Comparison of ENCODE assay signal across 23 cellular contexts in the genomic region with DNA sequence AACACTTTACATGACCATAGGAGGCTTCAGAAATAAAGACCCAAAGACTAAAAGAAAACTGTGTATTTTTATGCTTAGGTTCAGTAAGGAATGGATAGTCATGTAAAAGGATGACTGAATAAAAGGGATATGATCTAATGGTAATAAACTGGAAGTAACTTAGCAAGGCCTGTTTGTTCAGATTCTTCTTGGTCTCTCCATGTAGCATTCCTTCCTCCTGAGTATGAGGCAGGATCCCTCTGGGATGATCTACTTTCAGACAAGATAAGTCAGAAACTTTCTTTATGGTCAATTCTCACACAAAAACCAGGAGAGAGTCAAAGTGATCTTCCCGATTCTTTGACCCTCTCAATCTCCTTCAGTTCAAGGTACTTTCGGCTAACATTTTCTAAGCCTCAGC.
DNase-seq lines count a peak whose midpoint lies in the region; ATAC-seq and TF ChIP-seq lines count a peak whose summit lies in the region.
"Had no signal": no experiment of that assay in that cellular context is flagged by ENCODE, and none has a peak within 500 bp of the region (broad histone marks: within the 10 kb centered on the region; RNA-seq: fewer than 3 reads in every experiment).

No MANE protein-coding gene starts in this region.

- CTCF ChIA-PET in AG04449 (lab: Yijun Ruan, JAX), result no interaction called here

- peak overlapping the region; percentile 44 for H3K27ac ChIP-seq in GM23248
- peak overlapping the region; percentile 59 for H3K27ac ChIP-seq in mesenchymal stem cell (ENCODE audit: low read length, poor library complexity, severe bottlenecking)
- H3K27ac ChIP-seq in Karpas-422 (ENCODE audit: low read length), result no peak overlapping the region
- H3K27ac ChIP-seq: esophagus muscularis mucosa, neutrophil had no signal

- no peak overlapping the region for H3K18ac ChIP-seq in mesenchymal stem cell (ENCODE audit: low read depth in 1 of 2, low read length in 2 of 2)

- H3K4me3 ChIP-seq in AG04449 (ENCODE audit: low read depth, low read length), result no peak overlapping the region
- H3K4me3 ChIP-seq in GM23248, result no peak overlapping the region
- H3K4me3 ChIP-seq in astrocyte of the spinal cord (ENCODE audit: low read depth, low read length), result no peak overlapping the region
- H3K4me3 ChIP-seq in mesenchymal stem cell (ENCODE audit: insufficient read depth in 1 of 2, low read depth in 1 of 2, low read length in 2 of 2), result no peak overlapping the region
- H3K4me3 ChIP-seq in Karpas-422 (ENCODE audit: low read length), result no peak overlapping the region
- H3K4me3 ChIP-seq: esophagus muscularis mucosa had no signal

- no peak overlapping the region for H4K8ac ChIP-seq in mesenchymal stem cell (ENCODE audit: low read length)

- H3K36me3 ChIP-seq in GM23248 (ENCODE audit: low read depth) (no peaks in the 10 kb centered on the region), mesenchymal stem cell (ENCODE audit: control insufficient read depth in 1 of 2, insufficient read depth in 2 of 2, low read depth in 1 of 2, low read length in 2 of 2) (no peaks in the 10 kb centered on the region), Karpas-422 (ENCODE audit: insufficient read depth, low read length) (no peaks in the 10 kb centered on the region)
- H3K36me3 ChIP-seq: esophagus muscularis mucosa, neutrophil had no signal

- in situ Hi-C loops in GM23248 (cut with MboI) (no loop called here), astrocyte of the spinal cord (cut with HindIII; ENCODE audit: low sequenced_read_pairs) (no loop called here)

- H3K4me1 ChIP-seq in GM23248 (ENCODE audit: insufficient read depth) (peaks cover 34% of the 10 kb centered on the region), mesenchymal stem cell (ENCODE audit: control insufficient read depth, insufficient read depth, low read depth, low read length) (peaks cover 1% of the 10 kb centered on the region), Karpas-422 (ENCODE audit: low read length) (no peaks in the 10 kb centered on the region)

- DNase-seq in AG04449 (ENCODE audit: low read depth, low spot score) (peak; percentile 79), GM23248 (peak; percentile 63), astrocyte of the spinal cord (ENCODE audit: low read depth, low spot score) (peak; percentile 35), mesenchymal stem cell (peak; percentile 25), Karpas-422 (no peak), COLO668 (lab: John Stamatoyannopoulos, UW; ENCODE audit: unreplicated experiment) (no peak)
- DNase-seq: activated CD4-positive, CD25-positive, alpha-beta regulatory T cell treated with anti-CD3 and anti-CD28 coated beads, Interleukin-2, amount 50 U/mL, for 72 hours; activated naive CD4-positive, alpha-beta T cell; activated T-cell treated with anti-CD3 and anti-CD28 coated beads, Interleukin-2, amount 50 U/mL, for 4 hours; amniotic stem cell; C1 segment of cervical spinal cord; effector memory CD4-positive, alpha-beta T cell; glutamatergic neuron; GOT3; kidney glomerular epithelial cell; NCI-H187; stimulated activated CD4-positive, alpha-beta T cell treated with anti-CD3 and anti-CD28 coated beads, Interleukin-4, amount 100 ng/mL, for 24 hours; stimulated activated naive CD4-positive, alpha-beta T cell treated with Interleukin-2 at 50 U/mL for 16 hours; T1000 had no signal

- WGBS in GM23248 (ENCODE audit: low coverage in 1 of 2, low lambda C conversion rate in 2 of 2, missing lambda C conversion rate in 2 of 2), 2 experiments, result 91 to 95% methylated on average over 2 of the region's 2 CpGs
- 96% methylated on average over 2 of the region's 2 CpGs for WGBS in mesenchymal stem cell

- H3K79me2 ChIP-seq in GM23248 (ENCODE audit: insufficient read depth) (no peaks in the 10 kb centered on the region), Karpas-422 (ENCODE audit: low read length) (no peaks in the 10 kb centered on the region)

- H3K4me2 ChIP-seq in GM23248 (ENCODE audit: unreplicated experiment) (peak overlapping the region; percentile 18), mesenchymal stem cell (ENCODE audit: low read length, poor library complexity, severe bottlenecking) (no peak overlapping the region), Karpas-422 (ENCODE audit: low read depth, low read length, poor library complexity, severe bottlenecking) (no peak overlapping the region)

- H3K9me2 ChIP-seq in GM23248 (ENCODE audit: insufficient read depth), result no peaks in the 10 kb centered on the region; the same call in 1 of the 2 replicates
- 0 out of 2 replicates have a peak, but pooled peaks cover 4% of the 10 kb centered on the region for H3K9me2 ChIP-seq in Karpas-422 (replicated peaks; ENCODE audit: insufficient read depth, low read length)

- H2AFZ ChIP-seq in GM23248, result peak overlapping the region; percentile 65
- H2AFZ ChIP-seq in mesenchymal stem cell (ENCODE audit: low read depth, low read length), result no peak overlapping the region
- no peak overlapping the region for H2AFZ ChIP-seq in Karpas-422 (ENCODE audit: low read length)

- no peaks in the 10 kb centered on the region for H3K9me3 ChIP-seq in GM23248 (ENCODE audit: low read depth)
- H3K9me3 ChIP-seq in mesenchymal stem cell (ENCODE audit: control insufficient read depth, low read length), result no peaks in the 10 kb centered on the region
- H3K9me3 ChIP-seq in Karpas-422 (ENCODE audit: low read length), result no peaks in the 10 kb centered on the region
- H3K9me3 ChIP-seq: esophagus muscularis mucosa, neutrophil had no signal

- TF ChIP-seq CTCF in AG04449 (IDR thresholded peaks at IDR 0.05; ENCODE audit: insufficient read depth, low read length, missing control alignments) (no peak), astrocyte of the spinal cord (IDR thresholded peaks at IDR 0.05; ENCODE audit: low read depth, low read length) (no peak)

- no peak for ATAC-seq in HG03135 (IDR thresholded peaks at IDR 0.05; ENCODE audit: unreplicated experiment)
- no peak for ATAC-seq in GM21619 (IDR thresholded peaks at IDR 0.05; ENCODE audit: unreplicated experiment)
- ATAC-seq: activated T-cell treated with anti-CD3 and anti-CD28 coated beads, Interleukin-2, amount 50 U/mL, for 4 hours had no signal

- no peak overlapping the region for H3K23ac ChIP-seq in mesenchymal stem cell (ENCODE audit: low read length in 2 of 2)

- H2AK5ac ChIP-seq in mesenchymal stem cell (ENCODE audit: low read length, severe bottlenecking), result no peak overlapping the region

- POLR2A ChIA-PET in AG04449 (lab: Yijun Ruan, JAX), result no interaction called here

- H4K20me1 ChIP-seq in GM23248 (ENCODE audit: insufficient read depth) (no peaks in the 10 kb centered on the region), Karpas-422 (ENCODE audit: insufficient read depth, low read depth, low read length) (no peaks in the 10 kb centered on the region)

- H2BK12ac ChIP-seq in mesenchymal stem cell (ENCODE audit: low read length in 2 of 2), result no peak overlapping the region

- no peak overlapping the region for H2BK5ac ChIP-seq in mesenchymal stem cell (ENCODE audit: low read depth, low read length, poor library complexity, severe bottlenecking)

- no peak overlapping the region for H3K4ac ChIP-seq in mesenchymal stem cell (ENCODE audit: low read depth in 1 of 2, low read length in 2 of 2)

- H3K79me1 ChIP-seq in mesenchymal stem cell (replicated peaks; ENCODE audit: low read length, poor library complexity, severe bottlenecking), result no peaks in the 10 kb centered on the region

- H2BK120ac ChIP-seq in mesenchymal stem cell (ENCODE audit: low read depth, low read length), result no peak overlapping the region

- peaks cover 31% of the 10 kb centered on the region for H3F3A ChIP-seq in GM23248 (ENCODE audit: insufficient read depth)

- H3K14ac ChIP-seq in mesenchymal stem cell (ENCODE audit: low read length in 2 of 2), result no peak overlapping the region

- H2BK15ac ChIP-seq in mesenchymal stem cell (ENCODE audit: low read depth, poor library complexity, severe bottlenecking), result no peak overlapping the region

- H3K27me3 ChIP-seq in GM23248 (replicated peaks; ENCODE audit: insufficient read depth) (no peaks in the 10 kb centered on the region), mesenchymal stem cell (ENCODE audit: control insufficient read depth in 1 of 2, insufficient read depth in 1 of 2, low read length in 2 of 2) (no peaks in the 10 kb centered on the region), Karpas-422 (ENCODE audit: low read length) (no peaks in the 10 kb centered on the region)
- H3K27me3 ChIP-seq: esophagus muscularis mucosa, neutrophil had no signal

- no peak overlapping the region for H4K91ac ChIP-seq in mesenchymal stem cell (ENCODE audit: low read length)

- H3K9ac ChIP-seq in GM23248 (no peak overlapping the region), mesenchymal stem cell (ENCODE audit: low read length) (no peak overlapping the region), Karpas-422 (ENCODE audit: low read length) (no peak overlapping the region)

Comparison
In these comparisons a context has a peak if more than half of its experiments do, and no peak if none do; other contexts are left out.
1. DNase-seq: peak in AG04449 (single experiment), GM23248 (single experiment), astrocyte of the spinal cord (single experiment) and mesenchymal stem cell (single experiment); none in Karpas-422 (single experiment) and COLO668 (single experiment).